1 cellular context compared by ENCODE assay signal in the genomic region with DNA sequence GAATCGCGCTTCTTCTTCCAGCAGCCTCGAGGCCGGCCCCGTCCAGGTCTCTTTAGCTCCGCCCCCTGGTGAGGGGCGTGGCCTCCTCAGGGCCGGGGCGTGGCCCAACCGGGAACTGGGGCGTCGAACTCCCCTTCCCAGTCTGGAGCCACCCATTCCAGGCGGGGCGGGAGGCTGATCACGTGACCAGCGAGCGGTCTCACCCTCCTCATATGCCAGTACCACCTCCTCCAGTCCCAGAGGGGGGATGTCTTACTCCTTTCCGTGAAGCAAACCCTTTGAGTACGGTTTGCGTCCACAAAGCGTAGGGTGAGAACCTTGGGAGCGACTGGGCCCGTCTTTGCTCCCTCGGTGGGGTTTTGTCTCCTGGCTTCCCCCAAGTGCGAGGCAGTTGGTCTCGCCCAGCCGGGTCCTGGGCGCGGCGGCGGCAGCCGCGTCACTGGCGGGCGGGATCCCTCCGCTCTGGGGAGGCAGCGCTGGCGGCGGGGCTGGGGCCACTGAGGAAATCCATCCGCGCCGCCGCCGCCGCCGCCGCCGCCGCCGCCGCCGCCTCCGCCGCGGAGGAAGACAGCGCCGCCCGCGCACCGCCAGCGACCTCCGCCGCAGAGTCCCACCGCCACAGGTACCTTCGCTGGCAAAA.
TF ChIP-seq lines count a peak whose summit lies in the region.

A gene (plus strand): TSS at position 439 of the 640 bp plus-strand sequence. CDS start 2,526 bp downstream, outside the sequence.

TF ChIP-seq in HCT116, 20 proteins besides CTCF, POLR2A, EP300 and RAD21 (continued from another document):
- TF ChIP-seq ZNF274 (IDR thresholded peaks at IDR 0.05; ENCODE audit: low read depth, low read length) (no peak), JUND (IDR thresholded peaks at IDR 0.05) (no peak), TCF7L2 (IDR thresholded peaks at IDR 0.05; ENCODE audit: borderline replicate concordance, extremely low read depth, insufficient read depth, insufficient read length) (peak; percentile 74), POLR2AphosphoS5 (IDR thresholded peaks at IDR 0.05; ENCODE audit: low read depth, low read length) (peak; percentile 77; the same call in 1 of the 2 replicates), YY1 (IDR thresholded peaks at IDR 0.05; ENCODE audit: extremely low read depth, insufficient replicate concordance, low read depth, low read length) (peak; percentile 67)
